In genomic region chr10:101141622-101142532, GRCh38 we compare ENCODE assay signal across 8 cellular contexts. TPM values are rescaled to one million over a fixed set of nuclear protein-coding genes. Genes with fewer than 3 reads are reported as not detected.
DNase-seq lines count a peak whose midpoint lies in the region; ATAC-seq, FAIRE-seq and TF ChIP-seq lines count a peak whose summit lies in the region.

No MANE protein-coding gene starts in this region.

- ATAC-seq in GM19043 (IDR thresholded peaks at IDR 0.05; ENCODE audit: low read depth, unreplicated experiment), result peak; percentile 64
- ATAC-seq in gastroesophageal sphincter, result peak; percentile 81
- peak; percentile 87 to 97 (median 96) for ATAC-seq in pancreas

- H3K4me1 ChIP-seq in gastroesophageal sphincter (peaks cover 0 to 44% (median 7%) of the 10 kb centered on the region in 3 donors), pancreas (no peaks in the 10 kb centered on the region), tibial nerve (peaks cover 0 to 42% (median 7%) of the 10 kb centered on the region in 4 donors)

- FAIRE-seq in pancreas (lab: Jason Lieb, UNC), result no peak

- H3K9me3 ChIP-seq in MG63, result no peaks in the 10 kb centered on the region
- H3K9me3 ChIP-seq in gastroesophageal sphincter, result no peaks in the 10 kb centered on the region
- no peaks in the 10 kb centered on the region for H3K9me3 ChIP-seq in pancreas
- no peaks in the 10 kb centered on the region for H3K9me3 ChIP-seq in tibial nerve

- intact Hi-C loops in pancreas (cut with DNase I), result loop anchor here in 2 of 3 donors (2.0 to 5.0 kb wide), 2 partner anchors 45 kb away; no protein-coding TSS in a partner anchor

- no peak for TF ChIP-seq POLR2A in gastroesophageal sphincter (IDR thresholded peaks at IDR 0.05)
- TF ChIP-seq POLR2A in tibial nerve (IDR thresholded peaks at IDR 0.05), result no peak

- H3K27me3 ChIP-seq in MG63 (peaks cover under 1% of the 10 kb centered on the region; the same call in 1 of the 2 replicates), gastroesophageal sphincter (peaks cover 100% of the 10 kb centered on the region), pancreas (peaks cover 0 to 37% (median 12%) of the 10 kb centered on the region in 4 donors), tibial nerve (peaks cover 6 to 100% of the 10 kb centered on the region in 2 donors)

- WGBS in gastroesophageal sphincter (ENCODE audit: low coverage in 1 of 2), 2 donors, result 40% methylated on average over 1 of the region's 21 CpGs; no CpG with 5 or more reads in 1 of the 2 donors
- 15% methylated on average over 21 of the region's 21 CpGs for WGBS in pancreas, 2 donors
- 5 to 14% methylated on average over 13 to 21 of the region's 21 CpGs for WGBS in tibial nerve, 2 donors

- no peak for TF ChIP-seq EP300 in gastroesophageal sphincter (IDR thresholded peaks at IDR 0.05)
- no peak for TF ChIP-seq EP300 in tibial nerve (IDR thresholded peaks at IDR 0.05)

- H3K36me3 ChIP-seq in MG63 (no peaks in the 10 kb centered on the region), gastroesophageal sphincter (no peaks in the 10 kb centered on the region), pancreas (no peaks in the 10 kb centered on the region), tibial nerve (no peaks in the 10 kb centered on the region)

- H3K4me3 ChIP-seq in MG63 (no peak overlapping the region), gastroesophageal sphincter (no peak overlapping the region), pancreas (no peak overlapping the region), tibial nerve (no peak overlapping the region)

- H3K27ac ChIP-seq in gastroesophageal sphincter (no peak overlapping the region), pancreas (no peak overlapping the region), tibial nerve (no peak overlapping the region)

- peak in 3 of 4 experiments; percentile 84 to 97 (median 92) for TF ChIP-seq CTCF in gastroesophageal sphincter (IDR thresholded peaks at IDR 0.05)
- TF ChIP-seq CTCF in pancreas (IDR thresholded peaks at IDR 0.05), result peak; percentile 94 to 96 (median 94)
- TF ChIP-seq CTCF in tibial nerve (IDR thresholded peaks at IDR 0.05), result peak; percentile 87 to 96 (median 94)

- DNase-seq in AG08396 (ENCODE audit: low spot score), result peak; percentile 92
- peak; percentile 73 for DNase-seq in MG63
- DNase-seq in SK-N-DZ (ENCODE audit: low spot score), result peak; percentile 80
- DNase-seq in activated gamma-delta T cell treated with Interleukin-2 at 50 U/mL for 16 hours, result peak; percentile 76
- peak; percentile 59 to 95 (median 86) for DNase-seq in pancreas
- peak; percentile 70 to 78 for DNase-seq in tibial nerve (ENCODE audit: low spot score in 2 of 2)

RNA-seq across cellular contexts. Expression of gene TLX1, which starts 10.8 kb away (rescaled TPM):
- total RNA-seq in MG63 (2014; rRNA removed; shearing (Covaris generic); ENCODE audit: low replicate concordance), result not detected in 2 replicates
- 0.13 TPM in 1 of 2 replicates, not detected in the other for polyA plus RNA-seq in SK-N-DZ (2014; cell fraction: cytosol; rRNA removed)
- polyA plus RNA-seq in SK-N-DZ (2014; cell fraction: nucleus; rRNA removed), result not detected in 2 replicates
- total RNA-seq in gastroesophageal sphincter, result not detected
- not detected for total RNA-seq in pancreas
- polyA plus RNA-seq in pancreas, result under 1 TPM; 0.11 to 0.19 TPM
- not detected for total RNA-seq in tibial nerve
